Comparison of ENCODE assay signal across 12 cellular contexts in genomic region chr9:125409217-125409636, GRCh38.
DNase-seq lines count a peak whose midpoint lies in the region; ATAC-seq and TF ChIP-seq lines count a peak whose summit lies in the region.
"Had no signal": no experiment of that assay in that cellular context is flagged by ENCODE, and none has a peak within 500 bp of the region (broad histone marks: within the 10 kb centered on the region; RNA-seq: fewer than 3 reads in every experiment).

No MANE protein-coding gene starts in this region.

- no peak for ATAC-seq in activated naive CD8-positive, alpha-beta T cell treated with anti-CD3 and anti-CD28 coated beads, Interleukin-2, amount 50 U/mL, for 24 hours
- peak; percentile 38 for ATAC-seq in stimulated activated effector memory CD8-positive, alpha-beta T cell treated with anti-CD3 and anti-CD28 coated beads, Interleukin-12 subunit alpha, Interleukin-12 subunit beta, amount 100 ng/mL, for 72 hours
- ATAC-seq in Right ventricle myocardium superior (ENCODE audit: poor library complexity): no peak
- ATAC-seq in body of pancreas: no peak

- H3K36me3 ChIP-seq in body of pancreas (replicated peaks in 1 of 2; ENCODE audit: insufficient read depth in 1 of 2, low read depth in 2 of 2): no peaks in the 10 kb centered on the region
- H3K36me3 ChIP-seq: HAP-1, thoracic aorta had no signal

- 73 to 100% methylated on average over 2 to 18 of the region's 20 CpGs for WGBS in body of pancreas, 2 donors

- H3K36me3 Mint-ChIP-seq in activated naive CD4-positive, alpha-beta T cell treated with anti-CD3 and anti-CD28 coated beads, Interleukin-2, amount 10 ng/mL, durations not matched to agents 7 days and 5 days: no peaks in the 10 kb centered on the region
- H3K36me3 Mint-ChIP-seq in activated naive CD8-positive, alpha-beta T cell treated with anti-CD3 and anti-CD28 coated beads, Interleukin-2, amount 50 U/mL, for 24 hours (ENCODE audit: low read depth): no peaks in the 10 kb centered on the region
- no peaks in the 10 kb centered on the region for H3K36me3 Mint-ChIP-seq in stimulated activated effector memory CD8-positive, alpha-beta T cell treated with anti-CD3 and anti-CD28 coated beads, Interleukin-12 subunit alpha, Interleukin-12 subunit beta, amount 100 ng/mL, for 72 hours
- H3K36me3 Mint-ChIP-seq: CD4-positive, alpha-beta memory T cell had no signal

- peaks cover 15% of the 10 kb centered on the region for H3K4me1 Mint-ChIP-seq in activated naive CD4-positive, alpha-beta T cell treated with anti-CD3 and anti-CD28 coated beads, Interleukin-2, amount 10 ng/mL, durations not matched to agents 7 days and 5 days
- H3K4me1 Mint-ChIP-seq in activated naive CD8-positive, alpha-beta T cell treated with anti-CD3 and anti-CD28 coated beads, Interleukin-2, amount 50 U/mL, for 24 hours: peaks cover 12% of the 10 kb centered on the region
- peaks cover 25% of the 10 kb centered on the region for H3K4me1 Mint-ChIP-seq in stimulated activated effector memory CD8-positive, alpha-beta T cell treated with anti-CD3 and anti-CD28 coated beads, Interleukin-12 subunit alpha, Interleukin-12 subunit beta, amount 100 ng/mL, for 72 hours

- peaks cover 11% of the 10 kb centered on the region for H3K4me1 ChIP-seq in body of pancreas

- peak overlapping the region; percentile 61 for H3K4me3 Mint-ChIP-seq in activated naive CD4-positive, alpha-beta T cell treated with anti-CD3 and anti-CD28 coated beads, Interleukin-2, amount 10 ng/mL, durations not matched to agents 7 days and 5 days
- peak overlapping the region; percentile 61 for H3K4me3 Mint-ChIP-seq in activated naive CD8-positive, alpha-beta T cell treated with anti-CD3 and anti-CD28 coated beads, Interleukin-2, amount 50 U/mL, for 24 hours
- peak overlapping the region; percentile 78 for H3K4me3 Mint-ChIP-seq in stimulated activated effector memory CD8-positive, alpha-beta T cell treated with anti-CD3 and anti-CD28 coated beads, Interleukin-12 subunit alpha, Interleukin-12 subunit beta, amount 100 ng/mL, for 72 hours

- H3K27ac ChIP-seq in body of pancreas: no peak overlapping the region
- H3K27ac ChIP-seq: thoracic aorta had no signal

- no peak for TF ChIP-seq CTCF in body of pancreas (IDR thresholded peaks at IDR 0.05)

- H3K27me3 ChIP-seq in body of pancreas: peaks cover 0 to 8% of the 10 kb centered on the region in 2 donors

- no peak overlapping the region for H3K4me3 ChIP-seq in body of pancreas

- TF ChIP-seq POLR2A in body of pancreas (IDR thresholded peaks at IDR 0.05): no peak

- no peak overlapping the region for H3K27ac Mint-ChIP-seq in activated naive CD4-positive, alpha-beta T cell treated with anti-CD3 and anti-CD28 coated beads, Interleukin-2, amount 10 ng/mL, durations not matched to agents 7 days and 5 days
- peak overlapping the region; percentile 8 for H3K27ac Mint-ChIP-seq in activated naive CD8-positive, alpha-beta T cell treated with anti-CD3 and anti-CD28 coated beads, Interleukin-2, amount 50 U/mL, for 24 hours
- H3K27ac Mint-ChIP-seq in stimulated activated effector memory CD8-positive, alpha-beta T cell treated with anti-CD3 and anti-CD28 coated beads, Interleukin-12 subunit alpha, Interleukin-12 subunit beta, amount 100 ng/mL, for 72 hours: no peak overlapping the region

- intact Hi-C loops in Right ventricle myocardium superior (cut with DNase I) (loop anchor here (5.0 kb wide), 2 partner anchors 218 to 818 kb away; no protein-coding TSS in a partner anchor), body of pancreas (cut with DNase I) (loop anchor here (5.0 to 10.0 kb wide), 2 partner anchors 818 to 986 kb away; no protein-coding TSS in a partner anchor)

- DNase-seq in activated naive CD4-positive, alpha-beta T cell treated with anti-CD3 and anti-CD28 coated beads, Interleukin-2, amount 10 ng/mL, durations not matched to agents 7 days and 5 days: no peak
- DNase-seq in activated naive CD4-positive, alpha-beta T cell (lab: John Stamatoyannopoulos, UW): no peak
- DNase-seq in NAMALWA (ENCODE audit: low spot score): peak; percentile 39
- DNase-seq in activated naive CD8-positive, alpha-beta T cell treated with anti-CD3 and anti-CD28 coated beads, Interleukin-2, amount 50 U/mL, for 24 hours: no peak
- no peak for DNase-seq in stimulated activated effector memory CD8-positive, alpha-beta T cell treated with anti-CD3 and anti-CD28 coated beads, Interleukin-12 subunit alpha, Interleukin-12 subunit beta, amount 100 ng/mL, for 72 hours (ENCODE audit: low spot score in 2 of 2)
- no peak for DNase-seq in Right ventricle myocardium superior
- DNase-seq in body of pancreas: no peak
- no peak for DNase-seq in 8988T
- DNase-seq: CD4-positive, alpha-beta memory T cell; NCI-H1694 treated with DMSO at 0.1 percent for 48 hours had no signal

- no peaks in the 10 kb centered on the region for H3K9me3 Mint-ChIP-seq in activated naive CD4-positive, alpha-beta T cell treated with anti-CD3 and anti-CD28 coated beads, Interleukin-2, amount 10 ng/mL, durations not matched to agents 7 days and 5 days
- H3K9me3 Mint-ChIP-seq in activated naive CD8-positive, alpha-beta T cell treated with anti-CD3 and anti-CD28 coated beads, Interleukin-2, amount 50 U/mL, for 24 hours: no peaks in the 10 kb centered on the region
- no peaks in the 10 kb centered on the region for H3K9me3 Mint-ChIP-seq in stimulated activated effector memory CD8-positive, alpha-beta T cell treated with anti-CD3 and anti-CD28 coated beads, Interleukin-12 subunit alpha, Interleukin-12 subunit beta, amount 100 ng/mL, for 72 hours
- H3K9me3 Mint-ChIP-seq: CD4-positive, alpha-beta memory T cell had no signal

- peaks cover 58% of the 10 kb centered on the region for H3K27me3 Mint-ChIP-seq in activated naive CD4-positive, alpha-beta T cell treated with anti-CD3 and anti-CD28 coated beads, Interleukin-2, amount 10 ng/mL, durations not matched to agents 7 days and 5 days
- H3K27me3 Mint-ChIP-seq in activated naive CD8-positive, alpha-beta T cell treated with anti-CD3 and anti-CD28 coated beads, Interleukin-2, amount 50 U/mL, for 24 hours: peaks cover 32% of the 10 kb centered on the region

- no peaks in the 10 kb centered on the region for H3K9me3 ChIP-seq in body of pancreas
- H3K9me3 ChIP-seq: HAP-1, thoracic aorta had no signal

- CTCF ChIA-PET in activated naive CD4-positive, alpha-beta T cell treated with anti-CD3 and anti-CD28 coated beads, Interleukin-2, amount 10 ng/mL, durations not matched to agents 7 days and 5 days (lab: Charles Lee): interaction anchor here (0.6 to 2.6 kb wide), 3 partner anchors 41 to 1082 kb away, joined by 3 to 10 read pairs (median 3); no protein-coding TSS in a partner anchor
